Comparison of ENCODE assay signal across 35 cellular contexts in the genomic region with DNA sequence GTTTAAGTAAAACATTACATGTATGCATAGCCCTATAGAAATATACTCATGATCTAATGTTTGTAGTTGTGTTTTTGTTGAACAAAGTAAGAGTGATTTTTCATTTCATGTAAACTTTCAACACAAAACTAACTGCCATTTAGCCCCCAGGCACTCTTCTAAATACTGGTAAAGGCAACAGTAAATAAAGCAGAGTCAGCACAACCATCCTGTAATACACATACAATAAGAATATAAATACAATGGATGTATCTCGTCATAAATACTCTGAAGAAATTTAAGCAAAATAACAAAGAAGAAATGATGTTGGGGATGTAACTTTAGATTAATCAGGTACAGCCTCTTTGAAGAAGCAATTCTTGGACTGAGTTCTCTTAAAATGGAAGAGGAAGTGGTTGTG.
"Had no signal": no experiment of that assay in that cellular context is flagged by ENCODE, and none has a peak within 500 bp of the region (broad histone marks: within the 10 kb centered on the region; RNA-seq: fewer than 3 reads in every experiment).

No MANE protein-coding gene starts in this region.

- H3K4me3 Mint-ChIP-seq: activated B cell treated with CpG ODN at 0.5 μM for 24 hours; activated CD4-positive, alpha-beta memory T cell treated with anti-CD3 and anti-CD28 coated beads for 36 hours; activated CD4-positive, alpha-beta T cell treated with anti-CD3 and anti-CD28 coated beads, Interleukin-2, amount 10 ng/mL, durations not matched to agents 24 days and 14 days; activated CD8-positive, alpha-beta T cell treated with anti-CD3 and anti-CD28 coated beads for 36 hours; activated naive CD4-positive, alpha-beta T cell treated with anti-CD3 and anti-CD28 coated beads for 36 hours; activated naive CD8-positive, alpha-beta T cell treated with anti-CD3 and anti-CD28 coated beads for 36 hours; activated T-cell treated with anti-CD3 and anti-CD28 coated beads, Interleukin-2, amount 50 U/mL, for 4 hours; activated T-cell treated with anti-CD3 and anti-CD28 coated beads, Interleukin-2, amount 50 U/mL, for 72 hours; activated T-helper 1 cell treated with anti-CD3 and anti-CD28 coated beads, Interleukin-12 subunit alpha, Interleukin-12 subunit beta, Interleukin-2, Interleukin-4 antibody, amounts not matched to agents 30 ng/mL and 10 ng/mL and 1 ng/mL, durations not matched to agents 14 hours and 24 hours and 36 hours; activated T-helper 17 cell treated with anti-CD3 and anti-CD28 coated beads, Interleukin-2, amount 50 U/mL, for 72 hours; T-helper 2 cell treated with Interferon-gamma antibody and Interleukin-4, amounts not matched to agents 5 μg/mL and 100 μg/mL, for 36 hours had no signal

- DNase-seq: activated B cell treated with CpG ODN at 0.5 μM for 24 hours; activated CD4-positive, alpha-beta memory T cell treated with anti-CD3 and anti-CD28 coated beads for 36 hours; activated CD4-positive, alpha-beta T cell treated with anti-CD3 and anti-CD28 coated beads for 4 hours; activated CD4-positive, alpha-beta T cell treated with anti-CD3 and anti-CD28 coated beads, Interleukin-2, amount 10 ng/mL, durations not matched to agents 24 days and 14 days; activated CD4-positive, alpha-beta T cell treated with anti-CD3 and anti-CD28 coated beads, Interleukin-2, amount 50 U/mL, for 1 hour; activated CD4-positive, alpha-beta T cell treated with anti-CD3 and anti-CD28 coated beads, Interleukin-2, amount 50 U/mL, for 4 hours; activated CD4-positive, CD25-positive, alpha-beta regulatory T cell treated with anti-CD3 and anti-CD28 coated beads, Interleukin-2, amount 50 U/mL, for 72 hours; activated CD8-positive, alpha-beta memory T cell treated with anti-CD3 and anti-CD28 coated beads, Interleukin-2, amount 50 U/mL, for 4 hours; activated CD8-positive, alpha-beta T cell treated with anti-CD3 and anti-CD28 coated beads for 36 hours; activated effector memory CD4-positive, alpha-beta T cell treated with anti-CD3 and anti-CD28 coated beads, Interleukin-2, amount 50 U/mL, for 16 hours; activated gamma-delta T cell treated with Interleukin-2 at 50 U/mL for 16 hours; activated naive CD4-positive, alpha-beta T cell; activated naive CD4-positive, alpha-beta T cell treated with anti-CD3 and anti-CD28 coated beads for 36 hours; activated naive CD4-positive, alpha-beta T cell treated with anti-CD3 and anti-CD28 coated beads, Interleukin-2, amount 50 U/mL, for 16 hours; activated naive CD8-positive, alpha-beta T cell treated with anti-CD3 and anti-CD28 coated beads for 36 hours; activated T-cell treated with anti-CD3 and anti-CD28 coated beads for 4 hours; activated T-cell treated with anti-CD3 and anti-CD28 coated beads, Interleukin-2, amount 50 U/mL, for 1 hour; activated T-cell treated with anti-CD3 and anti-CD28 coated beads, Interleukin-2, amount 50 U/mL, for 4 hours; activated T-cell treated with anti-CD3 and anti-CD28 coated beads, Interleukin-2, amount 50 U/mL, for 72 hours; adrenal gland; amniotic stem cell; aorta; body of pancreas; brain microvascular endothelial cell; central memory CD4-positive, alpha-beta T cell; colonic mucosa; T-helper 9 cell had no signal

- H3K36me3 Mint-ChIP-seq: activated CD4-positive, alpha-beta memory T cell treated with anti-CD3 and anti-CD28 coated beads for 36 hours; activated naive CD4-positive, alpha-beta T cell treated with anti-CD3 and anti-CD28 coated beads, Interleukin-2, amount 50 U/mL, for 72 hours; activated naive CD8-positive, alpha-beta T cell treated with anti-CD3 and anti-CD28 coated beads for 36 hours had no signal

- FAIRE-seq: astrocyte, TTC549 had no signal

- H3K4me1 Mint-ChIP-seq: activated B cell treated with CpG ODN at 0.5 μM for 24 hours; activated CD4-positive, alpha-beta T cell treated with anti-CD3 and anti-CD28 coated beads, Interleukin-2, amount 10 ng/mL, durations not matched to agents 24 days and 14 days; activated naive CD8-positive, alpha-beta T cell treated with anti-CD3 and anti-CD28 coated beads for 36 hours; activated T-helper 17 cell treated with anti-CD3 and anti-CD28 coated beads, Interleukin-2, amount 50 U/mL, for 72 hours had no signal

- ATAC-seq: activated CD8-positive, alpha-beta T cell treated with anti-CD3 and anti-CD28 coated beads for 36 hours; activated naive CD4-positive, alpha-beta T cell treated with anti-CD3 and anti-CD28 coated beads, Interleukin-2, amount 50 U/mL, for 72 hours; activated T-cell treated with anti-CD3 and anti-CD28 coated beads, Interleukin-2, amount 50 U/mL, for 4 hours; activated T-cell treated with anti-CD3 and anti-CD28 coated beads, Interleukin-2, amount 50 U/mL, for 72 hours; activated T-helper 17 cell treated with anti-CD3 and anti-CD28 coated beads, Interleukin-2, amount 50 U/mL, for 72 hours; body of pancreas had no signal

- H3K36me3 ChIP-seq: adrenal gland, brain microvascular endothelial cell, breast epithelium, colonic mucosa had no signal

- H3K9me3 Mint-ChIP-seq: activated CD4-positive, alpha-beta T cell treated with anti-CD3 and anti-CD28 coated beads, Interleukin-2, amount 10 ng/mL, durations not matched to agents 24 days and 14 days; activated CD8-positive, alpha-beta T cell treated with anti-CD3 and anti-CD28 coated beads for 36 hours; activated T-helper 1 cell treated with anti-CD3 and anti-CD28 coated beads, Interleukin-12 subunit alpha, Interleukin-12 subunit beta, Interleukin-2, Interleukin-4 antibody, amounts not matched to agents 30 ng/mL and 10 ng/mL and 1 ng/mL, durations not matched to agents 14 hours and 24 hours and 36 hours; activated T-helper 17 cell treated with anti-CD3 and anti-CD28 coated beads, Interleukin-2, amount 50 U/mL, for 72 hours had no signal

- H3K9me3 ChIP-seq: adrenal gland, body of pancreas, breast epithelium, colonic mucosa had no signal

- H3K4me1 ChIP-seq: adrenal gland, body of pancreas, breast epithelium, colonic mucosa had no signal

- H3K27ac Mint-ChIP-seq: activated B cell treated with CpG ODN at 0.5 μM for 24 hours; activated CD4-positive, alpha-beta memory T cell treated with anti-CD3 and anti-CD28 coated beads for 36 hours; activated CD4-positive, alpha-beta T cell treated with anti-CD3 and anti-CD28 coated beads, Interleukin-2, amount 10 ng/mL, durations not matched to agents 24 days and 14 days; activated CD8-positive, alpha-beta T cell treated with anti-CD3 and anti-CD28 coated beads for 36 hours; activated naive CD4-positive, alpha-beta T cell treated with anti-CD3 and anti-CD28 coated beads for 36 hours; activated naive CD4-positive, alpha-beta T cell treated with anti-CD3 and anti-CD28 coated beads, Interleukin-2, amount 50 U/mL, for 72 hours; activated naive CD8-positive, alpha-beta T cell treated with anti-CD3 and anti-CD28 coated beads for 36 hours; activated T-cell treated with anti-CD3 and anti-CD28 coated beads, Interleukin-2, amount 50 U/mL, for 72 hours; activated T-helper 1 cell treated with anti-CD3 and anti-CD28 coated beads, Interleukin-12 subunit alpha, Interleukin-12 subunit beta, Interleukin-2, Interleukin-4 antibody, amounts not matched to agents 30 ng/mL and 10 ng/mL and 1 ng/mL, durations not matched to agents 14 hours and 24 hours and 36 hours; activated T-helper 17 cell treated with anti-CD3 and anti-CD28 coated beads, Interleukin-2, amount 50 U/mL, for 72 hours; T-helper 2 cell treated with Interferon-gamma antibody and Interleukin-4, amounts not matched to agents 5 μg/mL and 100 μg/mL, for 36 hours had no signal

- H3K4me3 ChIP-seq: adrenal gland, body of pancreas, breast epithelium, colonic mucosa had no signal

- H3K27ac ChIP-seq: adrenal gland, body of pancreas, brain microvascular endothelial cell, breast epithelium, colonic mucosa, VCaP had no signal

- H3K27me3 Mint-ChIP-seq: activated B cell treated with CpG ODN at 0.5 μM for 24 hours; activated CD4-positive, alpha-beta memory T cell treated with anti-CD3 and anti-CD28 coated beads for 36 hours; activated CD4-positive, alpha-beta T cell treated with anti-CD3 and anti-CD28 coated beads, Interleukin-2, amount 10 ng/mL, durations not matched to agents 24 days and 14 days; activated CD8-positive, alpha-beta T cell treated with anti-CD3 and anti-CD28 coated beads for 36 hours; activated naive CD8-positive, alpha-beta T cell treated with anti-CD3 and anti-CD28 coated beads for 36 hours; activated T-helper 17 cell treated with anti-CD3 and anti-CD28 coated beads, Interleukin-2, amount 50 U/mL, for 72 hours had no signal

- H3K27me3 ChIP-seq: adrenal gland, body of pancreas, brain microvascular endothelial cell, breast epithelium, colonic mucosa had no signal
